ENCODE assay signal across 16 cellular contexts in the genomic region with DNA sequence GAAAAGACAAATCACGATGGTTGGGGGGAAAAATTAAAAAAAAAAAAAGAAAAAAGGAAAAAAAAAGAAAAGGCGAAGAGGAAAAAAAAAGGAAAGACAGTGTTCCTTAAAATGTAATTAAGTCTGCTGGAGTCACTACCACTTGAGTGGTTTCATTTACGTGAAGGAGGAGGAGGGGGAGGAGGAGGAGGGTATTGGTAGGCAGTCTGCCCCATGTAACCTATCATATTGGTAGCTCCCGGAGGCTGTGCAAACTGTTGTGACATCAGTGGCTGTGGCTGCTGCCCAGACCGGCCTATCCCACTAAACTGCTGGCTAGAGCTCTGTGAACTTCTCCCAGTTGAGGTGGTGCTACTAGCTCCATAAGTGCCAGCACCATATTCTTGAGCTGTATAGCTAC. TPM values are rescaled to one million over a fixed set of nuclear protein-coding genes. Genes with fewer than 3 reads are reported as not detected.
DNase-seq lines count a peak whose midpoint lies in the region; ATAC-seq and TF ChIP-seq lines count a peak whose summit lies in the region.
"Had no signal": no experiment of that assay in that cellular context is flagged by ENCODE, and none has a peak within 500 bp of the region (broad histone marks: within the 10 kb centered on the region; RNA-seq: fewer than 3 reads in every experiment).

No MANE protein-coding gene starts in this region.

- H3K27me3 ChIP-seq in A673 (replicated peaks; ENCODE audit: insufficient read depth, low read depth, low read length, poor library complexity) = no peaks in the 10 kb centered on the region
- H3K27me3 ChIP-seq: Peyer's patch, spleen had no signal

- H3K4me3 Mint-ChIP-seq in activated naive CD4-positive, alpha-beta T cell treated with anti-CD3 and anti-CD28 coated beads for 36 hours = no peak overlapping the region
- no peak overlapping the region for H3K4me3 Mint-ChIP-seq in WTC11
- no peak overlapping the region for H3K4me3 Mint-ChIP-seq in stimulated activated effector memory CD8-positive, alpha-beta T cell treated with anti-CD3 and anti-CD28 coated beads, Interleukin-12 subunit alpha, Interleukin-12 subunit beta, amount 100 ng/mL, for 72 hours
- H3K4me3 Mint-ChIP-seq: activated CD4-positive, alpha-beta T cell treated with anti-CD3 and anti-CD28 coated beads, Interleukin-2, amount 10 ng/mL, durations not matched to agents 7 days and 5 days; activated T-helper 17 cell treated with anti-CD3 and anti-CD28 coated beads, Interleukin-2, amount 50 U/mL, for 72 hours had no signal

- POLR2A ChIA-PET in WTC11 (lab: Charles Lee) = interaction anchor here (0.7 kb wide), 1 partner anchor 51 kb away, joined by 3 read pairs; no protein-coding TSS in a partner anchor
- POLR2A ChIA-PET in A673 (lab: Charles Lee; ENCODE audit: low non-redundant PET) = no interaction called here

- no peaks in the 10 kb centered on the region for H3K9me3 Mint-ChIP-seq in activated naive CD4-positive, alpha-beta T cell treated with anti-CD3 and anti-CD28 coated beads for 36 hours
- H3K9me3 Mint-ChIP-seq in WTC11 = no peaks in the 10 kb centered on the region
- no peaks in the 10 kb centered on the region for H3K9me3 Mint-ChIP-seq in stimulated activated effector memory CD8-positive, alpha-beta T cell treated with anti-CD3 and anti-CD28 coated beads, Interleukin-12 subunit alpha, Interleukin-12 subunit beta, amount 100 ng/mL, for 72 hours
- H3K9me3 Mint-ChIP-seq: activated CD4-positive, alpha-beta T cell treated with anti-CD3 and anti-CD28 coated beads, Interleukin-2, amount 10 ng/mL, durations not matched to agents 7 days and 5 days; activated T-helper 17 cell treated with anti-CD3 and anti-CD28 coated beads, Interleukin-2, amount 50 U/mL, for 72 hours had no signal

- ATAC-seq in WTC11 (peak; percentile 51; the same call in 1 of the 2 replicates), left lobe of liver (peak; percentile 85), HG03045 (IDR thresholded peaks at IDR 0.05; ENCODE audit: unreplicated experiment) (no peak)
- no peak for ATAC-seq in stimulated activated effector memory CD8-positive, alpha-beta T cell treated with anti-CD3 and anti-CD28 coated beads, Interleukin-12 subunit alpha, Interleukin-12 subunit beta, amount 100 ng/mL, for 72 hours
- ATAC-seq: activated T-helper 17 cell treated with anti-CD3 and anti-CD28 coated beads, Interleukin-2, amount 50 U/mL, for 72 hours had no signal

- peak overlapping the region; percentile 41 for H3K27ac Mint-ChIP-seq in activated naive CD4-positive, alpha-beta T cell treated with anti-CD3 and anti-CD28 coated beads for 36 hours
- H3K27ac Mint-ChIP-seq in WTC11 = peak overlapping the region; percentile 68
- peak overlapping the region; percentile 81 for H3K27ac Mint-ChIP-seq in stimulated activated effector memory CD8-positive, alpha-beta T cell treated with anti-CD3 and anti-CD28 coated beads, Interleukin-12 subunit alpha, Interleukin-12 subunit beta, amount 100 ng/mL, for 72 hours
- H3K27ac Mint-ChIP-seq: activated CD4-positive, alpha-beta T cell treated with anti-CD3 and anti-CD28 coated beads, Interleukin-2, amount 10 ng/mL, durations not matched to agents 7 days and 5 days had no signal

- BruUV-seq in A673 (replicated peaks; lab: Mats Ljungman, UMichigan) = no TSS peak

- H3K4me1 ChIP-seq in A673 (ENCODE audit: insufficient read depth, low read length, poor library complexity, severe bottlenecking) = no peaks in the 10 kb centered on the region

- H3K36me3 Mint-ChIP-seq in activated naive CD4-positive, alpha-beta T cell treated with anti-CD3 and anti-CD28 coated beads for 36 hours (ENCODE audit: low read depth) = peaks cover 71% of the 10 kb centered on the region
- peaks cover 91% of the 10 kb centered on the region for H3K36me3 Mint-ChIP-seq in WTC11
- peaks cover 100% of the 10 kb centered on the region for H3K36me3 Mint-ChIP-seq in stimulated activated effector memory CD8-positive, alpha-beta T cell treated with anti-CD3 and anti-CD28 coated beads, Interleukin-12 subunit alpha, Interleukin-12 subunit beta, amount 100 ng/mL, for 72 hours

- H3K4me1 Mint-ChIP-seq in activated naive CD4-positive, alpha-beta T cell treated with anti-CD3 and anti-CD28 coated beads for 36 hours (ENCODE audit: low read depth) = peaks cover 52% of the 10 kb centered on the region
- peaks cover 19% of the 10 kb centered on the region for H3K4me1 Mint-ChIP-seq in WTC11
- peaks cover 36% of the 10 kb centered on the region for H3K4me1 Mint-ChIP-seq in stimulated activated effector memory CD8-positive, alpha-beta T cell treated with anti-CD3 and anti-CD28 coated beads, Interleukin-12 subunit alpha, Interleukin-12 subunit beta, amount 100 ng/mL, for 72 hours

- H3K27ac ChIP-seq in A673 (ENCODE audit: low read depth, low read length, poor library complexity, severe bottlenecking) = no peak overlapping the region
- H3K27ac ChIP-seq: Peyer's patch had no signal

- no peak for DNase-seq in activated naive CD4-positive, alpha-beta T cell treated with anti-CD3 and anti-CD28 coated beads for 36 hours
- no peak for DNase-seq in activated naive CD4-positive, alpha-beta T cell treated with anti-CD3 and anti-CD28 coated beads, Interleukin-2, amount 50 U/mL, for 16 hours
- DNase-seq in WTC11 (ENCODE audit: low spot score) = no peak
- DNase-seq in left lobe of liver (ENCODE audit: low spot score) = peak; percentile 62
- no peak for DNase-seq in stimulated activated effector memory CD8-positive, alpha-beta T cell treated with anti-CD3 and anti-CD28 coated beads, Interleukin-12 subunit alpha, Interleukin-12 subunit beta, amount 100 ng/mL, for 72 hours (ENCODE audit: low spot score in 2 of 2)
- DNase-seq in A673 (ENCODE audit: low spot score) = no peak
- no peak for DNase-seq in SIG-M5 treated with dmso at 0.1 percent for 504 hours (lab: John Stamatoyannopoulos, UW; ENCODE audit: unreplicated experiment)
- DNase-seq: activated CD4-positive, alpha-beta T cell treated with anti-CD3 and anti-CD28 coated beads, Interleukin-2, amount 10 ng/mL, durations not matched to agents 7 days and 5 days; KBM-7; NCI-H69; spleen had no signal

- CTCF ChIA-PET in activated naive CD4-positive, alpha-beta T cell treated with anti-CD3 and anti-CD28 coated beads for 36 hours (lab: Charles Lee) = interaction anchor here (0.9 kb wide), 1 partner anchor 90 kb away, joined by 3 read pairs; no protein-coding TSS in a partner anchor
- CTCF ChIA-PET in WTC11 (lab: Charles Lee) = interaction anchor here (0.6 to 1.9 kb wide), 4 partner anchors 9 to 271 kb away, joined by 3 to 9 read pairs (median 4); no protein-coding TSS in a partner anchor
- CTCF ChIA-PET in A673 (lab: Charles Lee) = interaction anchor here (0.6 kb wide), 1 partner anchor 289 kb away, joined by 4 read pairs; no protein-coding TSS in a partner anchor

- no peaks in the 10 kb centered on the region for H3K27me3 Mint-ChIP-seq in activated naive CD4-positive, alpha-beta T cell treated with anti-CD3 and anti-CD28 coated beads for 36 hours (ENCODE audit: low read depth)
- H3K27me3 Mint-ChIP-seq in WTC11 (ENCODE audit: low read depth) = no peaks in the 10 kb centered on the region
- H3K27me3 Mint-ChIP-seq: activated CD4-positive, alpha-beta T cell treated with anti-CD3 and anti-CD28 coated beads, Interleukin-2, amount 10 ng/mL, durations not matched to agents 7 days and 5 days; activated T-helper 17 cell treated with anti-CD3 and anti-CD28 coated beads, Interleukin-2, amount 50 U/mL, for 72 hours had no signal

- intact Hi-C loops in activated naive CD4-positive, alpha-beta T cell treated with anti-CD3 and anti-CD28 coated beads for 36 hours (cut with micrococcal nuclease) = no loop called here
- intact Hi-C loops in A673 (cut with micrococcal nuclease; ENCODE audit: unreplicated experiment) = no loop called here

- no peaks in the 10 kb centered on the region for H3K9me3 ChIP-seq in A673 (ENCODE audit: low read depth, low read length, poor library complexity, severe bottlenecking)
- H3K9me3 ChIP-seq: Peyer's patch, spleen had no signal

- H3K4me3 ChIP-seq in A673 (ENCODE audit: low read depth, low read length, poor library complexity, severe bottlenecking) = no peak overlapping the region
- H3K4me3 ChIP-seq: Peyer's patch, spleen had no signal

- no peak for TF ChIP-seq CTCF in WTC11 (IDR thresholded peaks at IDR 0.05)
- no peak for TF ChIP-seq CTCF in A673 (conservative IDR thresholded peaks at IDR 0.05; ENCODE audit: low read depth, low read length)

- peaks cover 97% of the 10 kb centered on the region for H3K36me3 ChIP-seq in A673 (ENCODE audit: insufficient read depth, low read length, poor library complexity, severe bottlenecking)

TF ChIP-seq in WTC11, 78 proteins besides CTCF, POLR2A, EP300 and RAD21:
- TF ChIP-seq ESRRA (CRISPR knock-in tag; IDR thresholded peaks at IDR 0.05; ENCODE audit: borderline replicate concordance) = no peak
TF ChIP-seq in WTC11: peak in this region for 0.

RNA-seq across cellular contexts. Expression of a gene that starts 17.9 kb away (rescaled TPM):
- under 1 TPM; 0.57 to 0.77 TPM for total RNA-seq in activated naive CD4-positive, alpha-beta T cell treated with anti-CD3 and anti-CD28 coated beads for 36 hours
- total RNA-seq in WTC11 (2021) (5.7 to 10.3 TPM (median 7.7 TPM) in 3 replicates), left lobe of liver (15.2 TPM), A673 (2021) (4.0 and 6.5 TPM in 2 replicates)

RNA-seq across cellular contexts. Expression of a gene that starts 20.3 kb away (rescaled TPM):
- total RNA-seq in activated naive CD4-positive, alpha-beta T cell treated with anti-CD3 and anti-CD28 coated beads for 36 hours = 100 to 1,000 TPM; 319 to 341 TPM
- total RNA-seq in WTC11 (2021) = 399 to 507 TPM (median 489 TPM) in 3 replicates
- total RNA-seq in left lobe of liver = 174 TPM
- 343 and 350 TPM in 2 replicates for total RNA-seq in A673 (2021)

RNA-seq across cellular contexts. Expression of a gene that starts 30.8 kb away (rescaled TPM):
- not detected for total RNA-seq in activated naive CD4-positive, alpha-beta T cell treated with anti-CD3 and anti-CD28 coated beads for 36 hours
- total RNA-seq in WTC11 (2021) = 3.1 to 3.3 TPM (median 3.2 TPM) in 3 replicates
- not detected for total RNA-seq in left lobe of liver
- 1.0 and 1.4 TPM in 2 replicates for total RNA-seq in A673 (2021)
- total RNA-seq: activated CD4-positive, alpha-beta T cell treated with anti-CD3 and anti-CD28 coated beads, Interleukin-2, amount 10 ng/mL, durations not matched to agents 7 days and 5 days; activated T-helper 17 cell treated with anti-CD3 and anti-CD28 coated beads, Interleukin-2, amount 50 U/mL, for 72 hours; lung microvascular endothelial cell; Peyer's patch; spleen; T-helper 2 cell treated with Interferon-gamma antibody and Interleukin-4, amounts not matched to agents 100 ng/mL and 5 ng/mL, for 36 hours had no signal

Comparison
In these comparisons a context has a peak if more than half of its experiments do, and no peak if none do; other contexts are left out.
1. ATAC-seq: peak in WTC11 (single experiment) and left lobe of liver (single experiment); none in stimulated activated effector memory CD8-positive, alpha-beta T cell treated with anti-CD3 and anti-CD28 coated beads, Interleukin-12 subunit alpha, Interleukin-12 subunit beta, amount 100 ng/mL, for 72 hours (single experiment) and HG03045 (single experiment).
2. Peak in every context shown above with its lines, with median percentiles within 50 percentile points of each other: H3K27ac Mint-ChIP-seq.